In the genomic region with DNA sequence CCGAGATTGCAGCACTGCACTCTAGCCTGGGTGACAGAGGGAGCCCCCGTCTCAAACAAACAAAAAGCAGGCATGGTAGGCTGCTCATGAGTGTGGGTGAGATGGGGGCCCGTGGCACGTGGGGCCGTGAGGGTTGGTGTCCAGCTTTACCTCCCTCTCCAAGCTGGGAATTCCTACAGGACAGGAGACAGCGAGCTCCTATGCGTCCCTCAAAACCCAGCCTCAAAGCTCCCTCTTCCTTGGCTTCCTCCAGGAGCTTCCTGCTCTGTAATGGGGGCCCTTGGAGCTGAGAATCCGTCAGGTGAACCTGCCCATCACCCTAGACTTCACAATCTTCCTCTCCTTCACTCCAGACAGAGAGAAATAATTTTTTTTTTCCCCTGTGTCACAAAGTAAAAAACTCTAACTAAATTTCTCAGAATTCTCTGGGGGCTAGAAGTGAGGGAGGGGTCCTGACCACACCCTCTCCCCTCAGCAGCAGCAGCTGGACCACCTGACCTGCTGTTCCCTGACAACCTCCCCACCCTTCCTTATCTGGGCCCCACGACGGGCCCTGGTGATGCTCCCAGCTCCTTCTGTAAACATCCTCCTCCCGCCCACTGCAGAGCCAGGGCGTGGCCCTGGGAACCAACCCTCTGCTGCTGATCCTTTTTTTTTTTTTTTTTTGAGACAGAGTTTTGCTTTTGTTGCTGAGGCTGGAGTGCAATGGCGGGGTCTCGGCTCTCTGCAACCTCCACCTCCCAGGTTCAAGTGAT, we compare ENCODE assay signal across 14 cellular contexts. TPM values are rescaled to one million over a fixed set of nuclear protein-coding genes. Genes with fewer than 3 reads are reported as not detected.
DNase-seq lines count a peak whose midpoint lies in the region; ATAC-seq and TF ChIP-seq lines count a peak whose summit lies in the region.
"Had no signal": no experiment of that assay in that cellular context is flagged by ENCODE, and none has a peak within 500 bp of the region (broad histone marks: within the 10 kb centered on the region; RNA-seq: fewer than 3 reads in every experiment).

No MANE protein-coding gene starts in this region.

- H3K4ac ChIP-seq in neuronal stem cell (ENCODE audit: low read length), result no peak overlapping the region

- H2AFZ ChIP-seq in DND-41 (ENCODE audit: low read depth, low read length) (no peak overlapping the region), neuronal stem cell (ENCODE audit: low read length) (no peak overlapping the region)
- H2AFZ ChIP-seq: parathyroid adenoma had no signal

- no peak for ATAC-seq in DND-41 (ENCODE audit: insufficient read depth, low read depth)

- no CpG with 5 or more reads among the region's 14 CpGs for WGBS in neuronal stem cell (ENCODE audit: extremely low coverage in 2 of 2, insufficient read length in 2 of 2, insufficient replicate concordance in 1 of 2), 2 donors

- no peak overlapping the region for H4K91ac ChIP-seq in neuronal stem cell (ENCODE audit: low read depth, low read length, poor library complexity)

- H3K9ac ChIP-seq in DND-41 (ENCODE audit: low read depth, low read length), result no peak overlapping the region
- no peak overlapping the region for H3K9ac ChIP-seq in adipocyte (ENCODE audit: low read length)
- no peak overlapping the region for H3K9ac ChIP-seq in neuronal stem cell (ENCODE audit: low read depth, low read length, poor library complexity)
- H3K9ac ChIP-seq: parathyroid adenoma had no signal

- H2BK120ac ChIP-seq in neuronal stem cell (ENCODE audit: low read depth, low read length), result no peak overlapping the region

- no peak overlapping the region for H3K23ac ChIP-seq in neuronal stem cell (ENCODE audit: low read depth, low read length, poor library complexity)

- CTCF ChIA-PET in HEK293T (lab: Yijun Ruan, JAX), result interaction anchor here (0.6 kb wide), 1 partner anchor 34 kb away, joined by 3 read pairs; no protein-coding TSS in a partner anchor

- no peak overlapping the region for H3K14ac ChIP-seq in neuronal stem cell (ENCODE audit: low read length)

- no peak overlapping the region for H2BK12ac ChIP-seq in neuronal stem cell (ENCODE audit: low read length)

- no peak overlapping the region for H2AK5ac ChIP-seq in neuronal stem cell (ENCODE audit: low read depth, low read length)

- no peak overlapping the region for H3K4me2 ChIP-seq in DND-41 (ENCODE audit: insufficient read depth, low read length)
- H3K4me2 ChIP-seq in neuronal stem cell (ENCODE audit: insufficient read depth, low read length, poor library complexity, severe bottlenecking), result no peak overlapping the region

- no peak overlapping the region for H3K18ac ChIP-seq in neuronal stem cell (ENCODE audit: low read length)

- H3K79me1 ChIP-seq in neuronal stem cell (ENCODE audit: low read depth, low read length), result peaks cover 26% of the 10 kb centered on the region

- H4K20me1 ChIP-seq in DND-41 (ENCODE audit: insufficient read depth, low read length), result peaks cover 13% of the 10 kb centered on the region

- TF ChIP-seq CTCF in DND-41 (IDR thresholded peaks at IDR 0.05; ENCODE audit: borderline replicate concordance, extremely low read depth, low read length, poor library complexity, severe bottlenecking), result no peak

- DNase-seq in DND-41, result peak; percentile 14
- DNase-seq in HEK293T (ENCODE audit: extremely low spot score), result no peak
- peak; percentile 69 for DNase-seq in adipocyte (ENCODE audit: low read depth)
- no peak for DNase-seq in neuronal stem cell (ENCODE audit: low spot score)
- DNase-seq in NCI-H2227 (lab: John Stamatoyannopoulos, UW; ENCODE audit: unreplicated experiment), result no peak
- DNase-seq in GM19240 (ENCODE audit: insufficient read length, low spot score), result no peak
- DNase-seq in activated T-cell treated with anti-CD3 and anti-CD28 coated beads, Interleukin-2, amount 50 U/mL, for 48 hours, result no peak
- DNase-seq: activated naive CD8-positive, alpha-beta T cell treated with anti-CD3 and anti-CD28 coated beads for 36 hours; dermis blood vessel endothelial cell; DMS 273 treated with DMSO at 0.1 percent for 48 hours; left cardiac atrium; Right ventricle myocardium superior; stimulated activated CD4-positive, alpha-beta T cell treated with anti-CD3 and anti-CD28 coated beads, Interleukin-2, amount 100 ng/mL, for 48 hours had no signal

- H3K27ac ChIP-seq in DND-41 (ENCODE audit: low read length) (no peak overlapping the region), neuronal stem cell (replicated peaks; ENCODE audit: low read length) (no peak overlapping the region)
- H3K27ac ChIP-seq: parathyroid adenoma had no signal

- no peak overlapping the region for H3K4me3 ChIP-seq in DND-41 (ENCODE audit: low read depth in 1 of 2, low read length in 2 of 2)
- H3K4me3 ChIP-seq in adipocyte (ENCODE audit: low read length), result no peak overlapping the region
- no peak overlapping the region for H3K4me3 ChIP-seq in neuronal stem cell (ENCODE audit: low read length in 2 of 2)

- H3K4me1 ChIP-seq in DND-41 (ENCODE audit: insufficient read depth, low read length), result no peaks in the 10 kb centered on the region
- H3K4me1 ChIP-seq in adipocyte (ENCODE audit: control insufficient read depth, insufficient read depth, low read length), result no peaks in the 10 kb centered on the region
- H3K4me1 ChIP-seq in neuronal stem cell (ENCODE audit: control insufficient read depth in 2 of 2, insufficient read depth in 1 of 2, low read depth in 1 of 2, low read length in 2 of 2), result peaks cover 4 to 15% of the 10 kb centered on the region in 2 donors
- H3K4me1 ChIP-seq: parathyroid adenoma had no signal

- H3K27me3 ChIP-seq in DND-41 (ENCODE audit: insufficient read depth, low read length, poor library complexity) (no peaks in the 10 kb centered on the region), adipocyte (replicated peaks; ENCODE audit: control insufficient read depth, insufficient read depth, low read length) (no peaks in the 10 kb centered on the region), neuronal stem cell (ENCODE audit: control insufficient read depth in 3 of 3, insufficient read depth in 3 of 3, low read depth in 1 of 3, low read length in 3 of 3) (no peaks in the 10 kb centered on the region)

- POLR2A ChIA-PET in HEK293T (lab: Yijun Ruan, JAX), result no interaction called here

- H3K36me3 ChIP-seq in DND-41 (ENCODE audit: insufficient read depth, low read length), result peaks cover 52% of the 10 kb centered on the region
- peaks cover 54% of the 10 kb centered on the region for H3K36me3 ChIP-seq in adipocyte (ENCODE audit: control insufficient read depth, insufficient read depth, low read length, severe bottlenecking)
- H3K36me3 ChIP-seq in neuronal stem cell (replicated peaks in 1 of 2; ENCODE audit: control insufficient read depth in 2 of 2, insufficient read depth in 2 of 2, low read length in 2 of 2), result peaks cover 49 to 81% of the 10 kb centered on the region in 2 donors

- H3K9me3 ChIP-seq in DND-41 (ENCODE audit: insufficient read depth, low read length, severe bottlenecking) (no peaks in the 10 kb centered on the region), adipocyte (ENCODE audit: control insufficient read depth, low read length) (no peaks in the 10 kb centered on the region), neuronal stem cell (replicated peaks in 1 of 2; ENCODE audit: control insufficient read depth in 2 of 2, insufficient read depth in 1 of 2, low read depth in 1 of 2, low read length in 2 of 2) (peaks cover 10 to 20% of the 10 kb centered on the region in 2 donors)

- H3K79me2 ChIP-seq in DND-41 (ENCODE audit: insufficient read depth, low read length), result no peaks in the 10 kb centered on the region; the same call in 1 of the 2 replicates

- peak overlapping the region; percentile 13 for H2BK5ac ChIP-seq in neuronal stem cell (ENCODE audit: low read length)

- H2BK15ac ChIP-seq in neuronal stem cell (ENCODE audit: low read length), result no peak overlapping the region

- no peak overlapping the region for H4K8ac ChIP-seq in neuronal stem cell (ENCODE audit: low read depth, low read length)

TF ChIP-seq in HEK293T, 16 proteins besides CTCF, POLR2A, EP300 and RAD21:
- TF ChIP-seq LEF1 (IDR thresholded peaks at IDR 0.05; ENCODE audit: borderline replicate concordance) (no peak), SP1 (IDR thresholded peaks at IDR 0.05) (no peak), FOXK2 (IDR thresholded peaks at IDR 0.05) (no peak), L3MBTL2 (conservative IDR thresholded peaks at IDR 0.05) (no peak), ELF4 (IDR thresholded peaks at IDR 0.05) (no peak), ARNT (IDR thresholded peaks at IDR 0.05) (no peak), ZNF384 (IDR thresholded peaks at IDR 0.05) (0 out of 2 replicates have a peak, but pooled peaks have one; percentile 38)

RNA-seq across cellular contexts. Expression of gene WDR18, which starts 22.1 kb away (rescaled TPM):
- polyA plus RNA-seq in neuronal stem cell (2013, experiment 1 of 2), result 42.0 TPM
- polyA plus RNA-seq in neuronal stem cell (2013, experiment 2 of 2), result 41.4 TPM

RNA-seq across cellular contexts. Expression of gene ARID3A, which starts 36.2 kb away (rescaled TPM):
- 61.6 TPM for polyA plus RNA-seq in neuronal stem cell (2013, experiment 1 of 2)
- 65.4 TPM for polyA plus RNA-seq in neuronal stem cell (2013, experiment 2 of 2)

RNA-seq across cellular contexts. Expression of gene GRIN3B, which starts 38.2 kb away (rescaled TPM):
- polyA plus RNA-seq in neuronal stem cell (2013, experiment 1 of 2), result 4.2 TPM
- 3.9 TPM for polyA plus RNA-seq in neuronal stem cell (2013, experiment 2 of 2)

RNA-seq across cellular contexts. Expression of gene KISS1R, which starts 44.9 kb away (rescaled TPM):
- polyA plus RNA-seq in neuronal stem cell (2013, experiment 1 of 2), result 0.29 TPM
- 0.39 TPM for polyA plus RNA-seq in neuronal stem cell (2013, experiment 2 of 2)

RNA-seq across cellular contexts. Expression of gene R3HDM4, which starts 49.0 kb away (rescaled TPM):
- 52.8 TPM for polyA plus RNA-seq in neuronal stem cell (2013, experiment 1 of 2)
- polyA plus RNA-seq in neuronal stem cell (2013, experiment 2 of 2), result 52.4 TPM

Comparison
In these comparisons a context has a peak if more than half of its experiments do, and no peak if none do; other contexts are left out.
1. DNase-seq: peak in DND-41 (single experiment) and adipocyte (single experiment); none in HEK293T (single experiment), neuronal stem cell (single experiment), NCI-H2227 (single experiment), GM19240 (single experiment) and activated T-cell treated with anti-CD3 and anti-CD28 coated beads, Interleukin-2, amount 50 U/mL, for 48 hours (0 of 2).